ENCODE assay signal across 11 cellular contexts in the genomic region with DNA sequence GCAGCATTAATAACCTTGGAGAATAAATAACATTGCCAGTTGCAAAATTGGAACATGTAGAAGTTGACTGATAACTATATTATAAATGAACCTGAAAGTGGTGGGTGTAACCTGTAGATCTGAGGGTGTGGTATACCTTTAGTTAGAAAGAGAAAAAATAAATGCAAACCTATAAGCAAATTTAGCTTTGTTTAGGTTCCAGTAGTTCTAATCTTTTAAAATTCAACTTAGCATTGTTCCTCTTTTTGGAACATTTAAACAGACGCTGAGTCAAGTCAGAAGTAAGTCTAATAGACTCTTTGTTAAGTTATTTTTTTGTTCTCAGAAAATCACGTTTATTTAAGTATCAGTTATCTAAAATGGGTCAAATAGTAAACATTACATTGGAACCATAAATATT.
DNase-seq lines count a peak whose midpoint lies in the region; ATAC-seq and TF ChIP-seq lines count a peak whose summit lies in the region.
"Had no signal": no experiment of that assay in that cellular context is flagged by ENCODE, and none has a peak within 500 bp of the region (broad histone marks: within the 10 kb centered on the region; RNA-seq: fewer than 3 reads in every experiment).

No MANE protein-coding gene starts in this region.

- TF ChIP-seq CTCF in OCI-LY3 (IDR thresholded peaks at IDR 0.05; ENCODE audit: low read depth, low read length) (no peak), RWPE1 (conservative IDR thresholded peaks at IDR 0.05; ENCODE audit: low read depth) (no peak)

- H3K9me3 ChIP-seq in OCI-LY3 (ENCODE audit: insufficient read depth, low read length) = no peaks in the 10 kb centered on the region

- no peaks in the 10 kb centered on the region; the same call in 1 of the 2 replicates for H4K20me1 ChIP-seq in OCI-LY3 (ENCODE audit: insufficient read depth, low read length)

- POLR2A ChIA-PET in RWPE1 (lab: Yijun Ruan, JAX; ENCODE audit: low non-redundant PET) = no interaction called here

- peaks cover 33% of the 10 kb centered on the region for H3K4me1 ChIP-seq in OCI-LY3 (ENCODE audit: low read length)

- ATAC-seq in GM18499 (IDR thresholded peaks at IDR 0.05; ENCODE audit: insufficient read depth, unreplicated experiment) = peak; percentile 78
- ATAC-seq in GM21515 (IDR thresholded peaks at IDR 0.05; ENCODE audit: unreplicated experiment) = peak; percentile 63
- peak; percentile 79 for ATAC-seq in HG03060 (IDR thresholded peaks at IDR 0.05; ENCODE audit: low read depth, unreplicated experiment)
- ATAC-seq in HG03196 (IDR thresholded peaks at IDR 0.05; ENCODE audit: unreplicated experiment) = no peak

- H3K4me2 ChIP-seq in OCI-LY3 (ENCODE audit: low read length) = peak overlapping the region; percentile 9; the same call in 1 of the 2 replicates
- H3K4me2 ChIP-seq: hepatocyte had no signal

- no peak overlapping the region for H3K27ac ChIP-seq in OCI-LY3 (ENCODE audit: low read length)
- H3K27ac ChIP-seq in RWPE1 = no peak overlapping the region
- H3K27ac ChIP-seq: hepatocyte had no signal

- H3K4me3 ChIP-seq in OCI-LY3 (ENCODE audit: low read length) = no peak overlapping the region
- H3K4me3 ChIP-seq: hepatocyte had no signal

- CTCF ChIA-PET in RWPE1 (lab: Yijun Ruan, JAX) = no interaction called here

- H2AFZ ChIP-seq in OCI-LY3 (ENCODE audit: low read depth, low read length) = no peak overlapping the region
- H2AFZ ChIP-seq: hepatocyte had no signal

- DNase-seq in activated effector memory CD4-positive, alpha-beta T cell treated with Interleukin-2 at 50 U/mL for 16 hours = no peak
- DNase-seq in RWPE1 (ENCODE audit: low spot score) = no peak
- DNase-seq in activated CD4-positive, CD25-positive, alpha-beta regulatory T cell treated with anti-CD3 and anti-CD28 coated beads, Interleukin-2, amount 50 U/mL, for 72 hours = no peak
- DNase-seq: activated CD4-positive, alpha-beta T cell treated with anti-CD3 and anti-CD28 coated beads for 1 hour; NCI-H510A treated with DMSO at 0.1 percent for 48 hours had no signal

- no peaks in the 10 kb centered on the region for H3K27me3 ChIP-seq in OCI-LY3 (ENCODE audit: low read depth, low read length)
- H3K27me3 ChIP-seq: hepatocyte had no signal

- no peaks in the 10 kb centered on the region for H3K79me2 ChIP-seq in OCI-LY3 (ENCODE audit: low read length)
- H3K79me2 ChIP-seq: hepatocyte had no signal

- H3K9ac ChIP-seq in OCI-LY3 (ENCODE audit: low read length) = no peak overlapping the region

- H3K36me3 ChIP-seq in OCI-LY3 (replicated peaks; ENCODE audit: low read depth, low read length) = peaks cover 18% of the 10 kb centered on the region
